ENCODE assay signal across 1 cellular context in genomic region chr15:40995656-40996055, GRCh38.
TF ChIP-seq lines count a peak whose summit lies in the region.

No MANE protein-coding gene starts in this region.

TF ChIP-seq in GM23338, 12 proteins besides CTCF, POLR2A, EP300 and RAD21 (continued from another document):
- TF ChIP-seq ZNF462 (CRISPR knock-in tag; IDR thresholded peaks at IDR 0.05) = no peak
- no peak for TF ChIP-seq POLR2AphosphoS5 (IDR thresholded peaks at IDR 0.05; ENCODE audit: low read depth)
- no peak for TF ChIP-seq ETS1 (IDR thresholded peaks at IDR 0.05)
- TF ChIP-seq JUNB (IDR thresholded peaks at IDR 0.05; ENCODE audit: unreplicated experiment) = no peak
